In genomic region chr5:94793113-94793815, GRCh38 we compare ENCODE assay signal across 8 cellular contexts.
DNase-seq lines count a peak whose midpoint lies in the region; ATAC-seq and TF ChIP-seq lines count a peak whose summit lies in the region.

No MANE protein-coding gene starts in this region.

- H3K27ac ChIP-seq in CD8-positive, alpha-beta T cell (ENCODE audit: low read depth, low read length) = peak overlapping the region; percentile 20
- no peak overlapping the region for H3K27ac ChIP-seq in left ventricle myocardium inferior (replicated peaks)

- no peaks in the 10 kb centered on the region for H3K27me3 Mint-ChIP-seq in CD8-positive, alpha-beta T cell (ENCODE audit: low read depth)
- peaks cover 2% of the 10 kb centered on the region for H3K27me3 Mint-ChIP-seq in activated CD4-positive, alpha-beta memory T cell treated with anti-CD3 and anti-CD28 coated beads for 36 hours
- no peaks in the 10 kb centered on the region for H3K27me3 Mint-ChIP-seq in type B pancreatic cell

- H3K4me1 Mint-ChIP-seq in CD8-positive, alpha-beta T cell (ENCODE audit: low read depth) = peaks cover 37% of the 10 kb centered on the region
- peaks cover 35% of the 10 kb centered on the region for H3K4me1 Mint-ChIP-seq in activated CD4-positive, alpha-beta memory T cell treated with anti-CD3 and anti-CD28 coated beads for 36 hours (ENCODE audit: low read depth)
- H3K4me1 Mint-ChIP-seq in type B pancreatic cell (ENCODE audit: unreplicated experiment) = no peaks in the 10 kb centered on the region

- peak; percentile 92 for ATAC-seq in CD8-positive, alpha-beta T cell
- ATAC-seq in GM19351 (IDR thresholded peaks at IDR 0.05; ENCODE audit: unreplicated experiment) (peak; percentile 98), HG03342 (IDR thresholded peaks at IDR 0.05; ENCODE audit: unreplicated experiment) (peak; percentile 100)

- POLR2A ChIA-PET in CD8-positive, alpha-beta T cell (lab: Charles Lee) = interaction anchor here (0.9 kb wide), 1 partner anchor 174 kb away, joined by 3 read pairs; no protein-coding TSS in a partner anchor
- POLR2A ChIA-PET in activated CD4-positive, alpha-beta memory T cell treated with anti-CD3 and anti-CD28 coated beads for 36 hours (lab: Charles Lee) = interaction anchor here (0.6 to 1.3 kb wide), 2 partner anchors 57 to 1171 kb away, joined by 3 read pairs; no protein-coding TSS in a partner anchor

- intact Hi-C loops in CD8-positive, alpha-beta T cell (cut with DNase I, micrococcal nuclease) = loop anchor here in 1 of 2 experiments (2.0 to 10.0 kb wide), 3 partner anchors 16 to 678 kb away; partner anchors contain the start of genes KIAA0825 and SLF1
- intact Hi-C loops in activated CD4-positive, alpha-beta memory T cell treated with anti-CD3 and anti-CD28 coated beads for 36 hours (cut with micrococcal nuclease) = loop anchor here (1.0 to 10.0 kb wide), 8 partner anchors 44 to 1208 kb away; partner anchors contain the start of genes KIAA0825, NR2F1, NR2F1-AS1 and SLF1
- intact Hi-C loops in left ventricle myocardium inferior (cut with micrococcal nuclease) = no loop called here

- peak overlapping the region; percentile 92 for H3K27ac Mint-ChIP-seq in CD8-positive, alpha-beta T cell
- H3K27ac Mint-ChIP-seq in activated CD4-positive, alpha-beta memory T cell treated with anti-CD3 and anti-CD28 coated beads for 36 hours = peak overlapping the region; percentile 84
- no peak overlapping the region for H3K27ac Mint-ChIP-seq in type B pancreatic cell

- peaks cover 30% of the 10 kb centered on the region for H3K4me1 ChIP-seq in CD8-positive, alpha-beta T cell (ENCODE audit: insufficient read depth, low read length)
- H3K4me1 ChIP-seq in left ventricle myocardium inferior = no peaks in the 10 kb centered on the region

- peak in 2 of 7 experiments; percentile 4 to 16 for DNase-seq in CD8-positive, alpha-beta T cell
- DNase-seq in activated CD4-positive, alpha-beta memory T cell treated with anti-CD3 and anti-CD28 coated beads for 36 hours = peak; percentile 25
- DNase-seq in myocyte (ENCODE audit: low read depth) (peak; percentile 38), nucleus accumbens (lab: John Stamatoyannopoulos, UW) (no peak), left ventricle myocardium inferior (no peak), type B pancreatic cell (ENCODE audit: extremely low spot score, unreplicated experiment) (no peak)

- no peaks in the 10 kb centered on the region for H3K27me3 ChIP-seq in CD8-positive, alpha-beta T cell (ENCODE audit: insufficient read depth, low read length)
- no peaks in the 10 kb centered on the region for H3K27me3 ChIP-seq in left ventricle myocardium inferior (ENCODE audit: low read depth)

- TF ChIP-seq CTCF in CD8-positive, alpha-beta T cell (IDR thresholded peaks at IDR 0.05) = no peak
- TF ChIP-seq CTCF in left ventricle myocardium inferior (IDR thresholded peaks at IDR 0.05; ENCODE audit: borderline replicate concordance) (no peak), type B pancreatic cell (conservative IDR thresholded peaks at IDR 0.05) (no peak)

- no peaks in the 10 kb centered on the region for H3K9me3 Mint-ChIP-seq in CD8-positive, alpha-beta T cell
- no peaks in the 10 kb centered on the region for H3K9me3 Mint-ChIP-seq in activated CD4-positive, alpha-beta memory T cell treated with anti-CD3 and anti-CD28 coated beads for 36 hours
- no peaks in the 10 kb centered on the region for H3K9me3 Mint-ChIP-seq in type B pancreatic cell

- no peaks in the 10 kb centered on the region for H3K36me3 ChIP-seq in CD8-positive, alpha-beta T cell (ENCODE audit: insufficient read depth, low read length)
- H3K36me3 ChIP-seq in left ventricle myocardium inferior = no peaks in the 10 kb centered on the region

- no peaks in the 10 kb centered on the region for H3K9me3 ChIP-seq in CD8-positive, alpha-beta T cell (ENCODE audit: low read length)
- H3K9me3 ChIP-seq in left ventricle myocardium inferior (replicated peaks) = no peaks in the 10 kb centered on the region

- peak overlapping the region; percentile 44 for H3K4me3 Mint-ChIP-seq in CD8-positive, alpha-beta T cell
- peak overlapping the region; percentile 39 for H3K4me3 Mint-ChIP-seq in activated CD4-positive, alpha-beta memory T cell treated with anti-CD3 and anti-CD28 coated beads for 36 hours
- H3K4me3 Mint-ChIP-seq in type B pancreatic cell = no peak overlapping the region

- CTCF ChIA-PET in CD8-positive, alpha-beta T cell (lab: Charles Lee) = interaction anchor here (0.8 kb wide), 1 partner anchor 28 kb away, joined by 4 read pairs; no protein-coding TSS in a partner anchor
- CTCF ChIA-PET in activated CD4-positive, alpha-beta memory T cell treated with anti-CD3 and anti-CD28 coated beads for 36 hours (lab: Charles Lee) = interaction anchor here (0.6 to 0.9 kb wide), 3 partner anchors 12 to 1200 kb away, joined by 3 read pairs; no protein-coding TSS in a partner anchor

- H3K4me3 ChIP-seq in CD8-positive, alpha-beta T cell (ENCODE audit: low read depth, low read length) = no peak overlapping the region
- H3K4me3 ChIP-seq in left ventricle myocardium inferior = no peak overlapping the region

- no peaks in the 10 kb centered on the region for H3K36me3 Mint-ChIP-seq in CD8-positive, alpha-beta T cell
- H3K36me3 Mint-ChIP-seq in activated CD4-positive, alpha-beta memory T cell treated with anti-CD3 and anti-CD28 coated beads for 36 hours = no peaks in the 10 kb centered on the region
- no peaks in the 10 kb centered on the region for H3K36me3 Mint-ChIP-seq in type B pancreatic cell

Comparison
In these comparisons a context has a peak if more than half of its experiments do, and no peak if none do; other contexts are left out.
1. DNase-seq: peak in activated CD4-positive, alpha-beta memory T cell treated with anti-CD3 and anti-CD28 coated beads for 36 hours (single experiment) and myocyte (single experiment); none in nucleus accumbens (0 of 56), left ventricle myocardium inferior (single experiment) and type B pancreatic cell (single experiment).
2. Peak in every context shown above with its lines, with median percentiles within 50 percentile points of each other: ATAC-seq.